1 cellular context compared by ENCODE assay signal in the genomic region with DNA sequence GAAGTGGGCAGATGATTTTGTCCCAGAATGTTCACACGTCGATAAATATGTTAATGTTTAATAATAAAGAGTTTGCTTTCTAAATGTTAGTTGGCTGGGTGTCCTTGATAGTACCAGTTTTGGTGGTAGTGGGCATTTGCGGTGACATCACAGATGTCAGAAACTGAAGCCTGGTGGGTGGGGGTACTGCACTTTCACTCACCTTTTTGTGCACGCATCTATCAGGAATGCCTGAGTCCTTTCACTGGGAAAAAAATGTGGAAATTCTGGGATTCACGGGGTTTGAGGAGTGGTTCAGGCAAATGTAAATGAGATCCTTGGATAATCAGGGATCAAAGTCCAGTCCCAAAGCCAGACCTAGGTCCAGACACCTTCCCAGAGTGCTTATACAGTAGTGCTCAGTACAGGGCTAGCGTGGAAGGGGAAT.
TF ChIP-seq lines count a peak whose summit lies in the region.

No MANE protein-coding gene starts in this region.

TF ChIP-seq in H1, 55 proteins besides CTCF, POLR2A, EP300 and RAD21:
- TF ChIP-seq NRF1 (IDR thresholded peaks at IDR 0.05; ENCODE audit: low read depth, low read length): no peak
- no peak for TF ChIP-seq HDAC6 (IDR thresholded peaks at IDR 0.05; ENCODE audit: low read depth, low read length)
- TF ChIP-seq RBBP5 (IDR thresholded peaks at IDR 0.05; ENCODE audit: borderline replicate concordance, low read depth, low read length): no peak
- TF ChIP-seq ZNF274 (IDR thresholded peaks at IDR 0.05; ENCODE audit: borderline replicate concordance, extremely low read depth, low read length): no peak
- no peak for TF ChIP-seq FOSL1 (IDR thresholded peaks at IDR 0.05; ENCODE audit: insufficient read depth, low read depth, low read length)
- no peak for TF ChIP-seq POLR2AphosphoS5 (IDR thresholded peaks at IDR 0.05; ENCODE audit: low read depth, low read length)
- TF ChIP-seq, protein P1, sequence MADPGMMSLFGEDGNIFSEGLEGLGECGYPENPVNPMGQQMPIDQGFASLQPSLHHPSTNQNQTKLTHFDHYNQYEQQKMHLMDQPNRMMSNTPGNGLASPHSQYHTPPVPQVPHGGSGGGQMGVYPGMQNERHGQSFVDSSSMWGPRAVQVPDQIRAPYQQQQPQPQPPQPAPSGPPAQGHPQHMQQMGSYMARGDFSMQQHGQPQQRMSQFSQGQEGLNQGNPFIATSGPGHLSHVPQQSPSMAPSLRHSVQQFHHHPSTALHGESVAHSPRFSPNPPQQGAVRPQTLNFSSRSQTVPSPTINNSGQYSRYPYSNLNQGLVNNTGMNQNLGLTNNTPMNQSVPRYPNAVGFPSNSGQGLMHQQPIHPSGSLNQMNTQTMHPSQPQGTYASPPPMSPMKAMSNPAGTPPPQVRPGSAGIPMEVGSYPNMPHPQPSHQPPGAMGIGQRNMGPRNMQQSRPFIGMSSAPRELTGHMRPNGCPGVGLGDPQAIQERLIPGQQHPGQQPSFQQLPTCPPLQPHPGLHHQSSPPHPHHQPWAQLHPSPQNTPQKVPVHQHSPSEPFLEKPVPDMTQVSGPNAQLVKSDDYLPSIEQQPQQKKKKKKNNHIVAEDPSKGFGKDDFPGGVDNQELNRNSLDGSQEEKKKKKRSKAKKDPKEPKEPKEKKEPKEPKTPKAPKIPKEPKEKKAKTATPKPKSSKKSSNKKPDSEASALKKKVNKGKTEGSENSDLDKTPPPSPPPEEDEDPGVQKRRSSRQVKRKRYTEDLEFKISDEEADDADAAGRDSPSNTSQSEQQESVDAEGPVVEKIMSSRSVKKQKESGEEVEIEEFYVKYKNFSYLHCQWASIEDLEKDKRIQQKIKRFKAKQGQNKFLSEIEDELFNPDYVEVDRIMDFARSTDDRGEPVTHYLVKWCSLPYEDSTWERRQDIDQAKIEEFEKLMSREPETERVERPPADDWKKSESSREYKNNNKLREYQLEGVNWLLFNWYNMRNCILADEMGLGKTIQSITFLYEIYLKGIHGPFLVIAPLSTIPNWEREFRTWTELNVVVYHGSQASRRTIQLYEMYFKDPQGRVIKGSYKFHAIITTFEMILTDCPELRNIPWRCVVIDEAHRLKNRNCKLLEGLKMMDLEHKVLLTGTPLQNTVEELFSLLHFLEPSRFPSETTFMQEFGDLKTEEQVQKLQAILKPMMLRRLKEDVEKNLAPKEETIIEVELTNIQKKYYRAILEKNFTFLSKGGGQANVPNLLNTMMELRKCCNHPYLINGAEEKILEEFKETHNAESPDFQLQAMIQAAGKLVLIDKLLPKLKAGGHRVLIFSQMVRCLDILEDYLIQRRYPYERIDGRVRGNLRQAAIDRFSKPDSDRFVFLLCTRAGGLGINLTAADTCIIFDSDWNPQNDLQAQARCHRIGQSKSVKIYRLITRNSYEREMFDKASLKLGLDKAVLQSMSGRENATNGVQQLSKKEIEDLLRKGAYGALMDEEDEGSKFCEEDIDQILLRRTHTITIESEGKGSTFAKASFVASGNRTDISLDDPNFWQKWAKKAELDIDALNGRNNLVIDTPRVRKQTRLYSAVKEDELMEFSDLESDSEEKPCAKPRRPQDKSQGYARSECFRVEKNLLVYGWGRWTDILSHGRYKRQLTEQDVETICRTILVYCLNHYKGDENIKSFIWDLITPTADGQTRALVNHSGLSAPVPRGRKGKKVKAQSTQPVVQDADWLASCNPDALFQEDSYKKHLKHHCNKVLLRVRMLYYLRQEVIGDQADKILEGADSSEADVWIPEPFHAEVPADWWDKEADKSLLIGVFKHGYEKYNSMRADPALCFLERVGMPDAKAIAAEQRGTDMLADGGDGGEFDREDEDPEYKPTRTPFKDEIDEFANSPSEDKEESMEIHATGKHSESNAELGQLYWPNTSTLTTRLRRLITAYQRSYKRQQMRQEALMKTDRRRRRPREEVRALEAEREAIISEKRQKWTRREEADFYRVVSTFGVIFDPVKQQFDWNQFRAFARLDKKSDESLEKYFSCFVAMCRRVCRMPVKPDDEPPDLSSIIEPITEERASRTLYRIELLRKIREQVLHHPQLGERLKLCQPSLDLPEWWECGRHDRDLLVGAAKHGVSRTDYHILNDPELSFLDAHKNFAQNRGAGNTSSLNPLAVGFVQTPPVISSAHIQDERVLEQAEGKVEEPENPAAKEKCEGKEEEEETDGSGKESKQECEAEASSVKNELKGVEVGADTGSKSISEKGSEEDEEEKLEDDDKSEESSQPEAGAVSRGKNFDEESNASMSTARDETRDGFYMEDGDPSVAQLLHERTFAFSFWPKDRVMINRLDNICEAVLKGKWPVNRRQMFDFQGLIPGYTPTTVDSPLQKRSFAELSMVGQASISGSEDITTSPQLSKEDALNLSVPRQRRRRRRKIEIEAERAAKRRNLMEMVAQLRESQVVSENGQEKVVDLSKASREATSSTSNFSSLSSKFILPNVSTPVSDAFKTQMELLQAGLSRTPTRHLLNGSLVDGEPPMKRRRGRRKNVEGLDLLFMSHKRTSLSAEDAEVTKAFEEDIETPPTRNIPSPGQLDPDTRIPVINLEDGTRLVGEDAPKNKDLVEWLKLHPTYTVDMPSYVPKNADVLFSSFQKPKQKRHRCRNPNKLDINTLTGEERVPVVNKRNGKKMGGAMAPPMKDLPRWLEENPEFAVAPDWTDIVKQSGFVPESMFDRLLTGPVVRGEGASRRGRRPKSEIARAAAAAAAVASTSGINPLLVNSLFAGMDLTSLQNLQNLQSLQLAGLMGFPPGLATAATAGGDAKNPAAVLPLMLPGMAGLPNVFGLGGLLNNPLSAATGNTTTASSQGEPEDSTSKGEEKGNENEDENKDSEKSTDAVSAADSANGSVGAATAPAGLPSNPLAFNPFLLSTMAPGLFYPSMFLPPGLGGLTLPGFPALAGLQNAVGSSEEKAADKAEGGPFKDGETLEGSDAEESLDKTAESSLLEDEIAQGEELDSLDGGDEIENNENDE (IDR thresholded peaks at IDR 0.05; ENCODE audit: insufficient replicate concordance, low read length): no peak
- TF ChIP-seq GTF2F1 (IDR thresholded peaks at IDR 0.05; ENCODE audit: borderline replicate concordance, low read depth, low read length): no peak
- no peak for TF ChIP-seq BCL11A (IDR thresholded peaks at IDR 0.05; ENCODE audit: low read depth in 2 of 2, low read length in 2 of 2)
- no peak for TF ChIP-seq BRCA1 (IDR thresholded peaks at IDR 0.05; ENCODE audit: low read depth, low read length)
